Comparison of ENCODE assay signal across 30 cellular contexts in the genomic region with DNA sequence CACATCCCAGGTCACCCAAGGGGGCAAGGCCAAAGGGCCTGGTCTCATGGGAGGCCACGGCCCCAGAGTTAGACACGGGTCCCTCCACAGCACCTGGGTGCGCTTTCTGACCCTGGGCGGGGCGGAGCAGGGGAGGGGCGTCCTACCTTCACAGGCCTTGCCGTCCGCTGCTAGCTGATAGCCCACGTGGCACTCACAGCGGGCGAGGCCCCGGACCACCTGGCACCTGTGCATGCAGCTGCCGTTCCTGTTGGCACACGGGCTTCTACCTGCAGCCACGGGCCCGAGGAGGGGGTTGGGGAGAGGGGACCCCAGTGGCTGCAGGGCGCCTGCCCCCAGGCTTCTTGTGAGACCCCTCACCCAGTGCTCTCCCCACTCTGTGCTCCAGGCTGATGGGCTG. TPM values are rescaled to one million over a fixed set of nuclear protein-coding genes. Genes with fewer than 3 reads are reported as not detected.
DNase-seq lines count a peak whose midpoint lies in the region; FAIRE-seq and TF ChIP-seq lines count a peak whose summit lies in the region.
"Had no signal": no experiment of that assay in that cellular context is flagged by ENCODE, and none has a peak within 500 bp of the region (broad histone marks: within the 10 kb centered on the region; RNA-seq: fewer than 3 reads in every experiment).

No MANE protein-coding gene starts in this region.

- H2BK5ac ChIP-seq in H1 (ENCODE audit: low read depth, low read length) = no peak overlapping the region

- H3K79me1 ChIP-seq in H1 (ENCODE audit: low read depth, low read length) = no peaks in the 10 kb centered on the region

- H4K20me1 ChIP-seq in DOHH2 (ENCODE audit: control insufficient read depth, insufficient read depth, low read depth, low read length) = no peaks in the 10 kb centered on the region
- peaks cover 0 to 12% of the 10 kb centered on the region in 2 experiments for H4K20me1 ChIP-seq in H1 (replicated peaks in 1 of 2; ENCODE audit: control insufficient read depth in 1 of 2, insufficient read depth in 2 of 2, low read length in 2 of 2)

- H3K79me2 ChIP-seq in DOHH2 (ENCODE audit: control insufficient read depth, low read length) = no peaks in the 10 kb centered on the region
- H3K79me2 ChIP-seq in H1 (ENCODE audit: control insufficient read depth in 1 of 2, insufficient read depth in 2 of 2, low read length in 2 of 2) = no peaks in the 10 kb centered on the region

- H4K91ac ChIP-seq in H1 (replicated peaks; ENCODE audit: insufficient read length, low read length) = no peak overlapping the region

- 100% methylated on average over 10 of the region's 17 CpGs; no CpG with 5 or more reads in 1 of the 2 experiments for WGBS in H1 (ENCODE audit: extremely low coverage in 1 of 2, insufficient coverage in 1 of 2, insufficient read length in 1 of 2, insufficient replicate concordance in 2 of 2, low coverage in 1 of 2, low lambda C conversion rate in 2 of 2, missing lambda C conversion rate in 1 of 2), 2 experiments
- WGBS in spleen, 5 donors = 89 to 95% (median 93%) methylated on average over 6 to 17 of the region's 17 CpGs; no CpG with 5 or more reads in 1 of the 5 donors

- intact Hi-C loops in spleen (cut with DNase I; ENCODE audit: low total_unique reads) = no loop called here

- POLR2A ChIA-PET in H1 (lab: Charles Lee; ENCODE audit: partially characterized antibody) = no interaction called here

- DNase-seq in NCI-H2196 (lab: John Stamatoyannopoulos, UW; ENCODE audit: unreplicated experiment) = peak; percentile 24
- DNase-seq in NCI-H2196 treated with DMSO at 0.1 percent for 48 hours (lab: John Stamatoyannopoulos, UW; ENCODE audit: unreplicated experiment) = no peak
- DNase-seq in NCI-H345 (lab: John Stamatoyannopoulos, UW) = peak; percentile 84
- no peak for DNase-seq in H1 (ENCODE audit: low read depth in 1 of 2, low spot score in 2 of 2)
- DNase-seq in NCI-H526 (lab: John Stamatoyannopoulos, UW) = no peak
- no peak for DNase-seq in D341Med (ENCODE audit: low spot score)
- DNase-seq in spleen = no peak
- DNase-seq: 8988T; ACHN; BE2C; CD4-positive, CD25-positive, alpha-beta regulatory T cell; EL; GF-D8; IMR-90; NCI-H1048; NCI-H1417 treated with DMSO at 0.1 percent for 48 hours; NCI-H187; NCI-H2081 treated with DMSO at 0.1 percent for 48 hours; NCI-H446; NCI-H524 treated with DMSO at 0.1 percent for 48 hours; Right ventricle myocardium superior; T-cell had no signal

- TF ChIP-seq CTCF in DOHH2 (IDR thresholded peaks at IDR 0.05; ENCODE audit: low read depth, low read length, poor library complexity, severe bottlenecking) (no peak), H1 (IDR thresholded peaks at IDR 0.05; ENCODE audit: control extremely low read depth in 1 of 3, insufficient read depth in 1 of 3, low read depth in 1 of 3, low read length in 3 of 3) (no peak), spleen (IDR thresholded peaks at IDR 0.05 in 8 of 11, conservative IDR thresholded peaks at IDR 0.05 in 3 of 11) (no peak)

- peak overlapping the region; percentile 42 for H3K4me2 ChIP-seq in DOHH2 (ENCODE audit: low read length)
- H3K4me2 ChIP-seq in H1 (ENCODE audit: insufficient read depth in 1 of 2, low read depth in 2 of 2, low read length in 2 of 2) = no peak overlapping the region
- H3K4me2 ChIP-seq: GM23338, KMS-11 had no signal

- FAIRE-seq in H1 (lab: Jason Lieb, UNC) = no peak
- FAIRE-seq: GM12891, RCC 7860 had no signal

- no peak overlapping the region for H4K5ac ChIP-seq in H1 (ENCODE audit: insufficient read length, low read depth, low read length)

- H4K8ac ChIP-seq in H1 (ENCODE audit: extremely low read depth, insufficient read depth, low read length) = peak overlapping the region; percentile 68; the same call in 1 of the 2 replicates

- no peak overlapping the region for H3K23ac ChIP-seq in H1 (ENCODE audit: insufficient read length)

- no peak overlapping the region for H3K56ac ChIP-seq in H1 (replicated peaks; ENCODE audit: insufficient read length, low read depth, low read length)

- H2BK120ac ChIP-seq in H1 (replicated peaks; ENCODE audit: low read depth, low read length) = no peak overlapping the region

- TF ChIP-seq RAD21 in H1 (IDR thresholded peaks at IDR 0.05 in 1 of 2, conservative IDR thresholded peaks at IDR 0.05 in 1 of 2; ENCODE audit: low read depth in 2 of 2, low read length in 2 of 2) = no peak

- no peak overlapping the region for H3K4ac ChIP-seq in H1 (replicated peaks; ENCODE audit: insufficient read length, low read depth, low read length)

- TF ChIP-seq POLR2A in H1 (IDR thresholded peaks at IDR 0.05; ENCODE audit: control extremely low read depth in 1 of 2, low read depth in 2 of 2, low read length in 2 of 2) (no peak), spleen (IDR thresholded peaks at IDR 0.05) (no peak)

- H3K4me1 ChIP-seq in DOHH2 (ENCODE audit: control insufficient read depth, low read length) (peaks cover 23% of the 10 kb centered on the region), H1 (replicated peaks in 1 of 4; ENCODE audit: control insufficient read depth in 3 of 4, insufficient read depth in 4 of 4, low read length in 3 of 4) (no peaks in the 10 kb centered on the region), spleen (no peaks in the 10 kb centered on the region)
- H3K4me1 ChIP-seq: BE2C, HAP-1 had no signal

- no peaks in the 10 kb centered on the region for H3F3A ChIP-seq in DOHH2 (ENCODE audit: control insufficient read depth, insufficient read depth)

- no peak overlapping the region for H3K14ac ChIP-seq in H1 (ENCODE audit: insufficient read length)

- no peak overlapping the region for H2BK15ac ChIP-seq in H1 (ENCODE audit: low read length)

- H3K36me3 ChIP-seq in DOHH2 (ENCODE audit: control insufficient read depth, low read length) (no peaks in the 10 kb centered on the region), H1 (ENCODE audit: control insufficient read depth in 2 of 4, insufficient read depth in 4 of 4, low read length in 3 of 4) (no peaks in the 10 kb centered on the region), spleen (peaks cover 0 to 23% (median 0%) of the 10 kb centered on the region in 6 donors)
- H3K36me3 ChIP-seq: BE2C, HAP-1, SJSA1 had no signal

- H3K4me3 ChIP-seq in DOHH2 (ENCODE audit: low read length) (peak overlapping the region; percentile 30; the same call in 1 of the 2 replicates), H1 (ENCODE audit: extremely low read depth in 1 of 4, insufficient read depth in 2 of 4, low read depth in 3 of 4, low read length in 4 of 4) (no peak overlapping the region), spleen (no peak overlapping the region)
- H3K4me3 ChIP-seq: GM23338, HAP-1, SJSA1 had no signal

- no peak overlapping the region for H2BK12ac ChIP-seq in H1 (ENCODE audit: low read depth, low read length)

- H3K27me3 ChIP-seq in DOHH2 (ENCODE audit: control insufficient read depth, low read length) = no peaks in the 10 kb centered on the region
- H3K27me3 ChIP-seq in H1 (replicated peaks in 1 of 4; ENCODE audit: control insufficient read depth in 3 of 4, extremely low read depth in 1 of 4, insufficient read depth in 3 of 4, low read length in 3 of 4) = no peaks in the 10 kb centered on the region
- no peaks in the 10 kb centered on the region for H3K27me3 ChIP-seq in spleen (replicated peaks in 1 of 7)
- H3K27me3 ChIP-seq: BE2C, SJSA1 had no signal

- TF ChIP-seq EP300 in H1 (IDR thresholded peaks at IDR 0.05; ENCODE audit: borderline replicate concordance in 1 of 2, low read depth in 2 of 2, low read length in 2 of 2) = no peak

- no peaks in the 10 kb centered on the region for H3K23me2 ChIP-seq in H1 (ENCODE audit: low read depth, low read length)

- no peak overlapping the region for H2BK20ac ChIP-seq in H1 (ENCODE audit: low read length)

- H3K9me3 ChIP-seq in DOHH2 (ENCODE audit: control insufficient read depth, insufficient read depth, low read length) (peaks cover 7% of the 10 kb centered on the region; the same call in 1 of the 2 replicates), H1 (ENCODE audit: insufficient read depth in 2 of 2, low read depth in 1 of 2, low read length in 1 of 2) (peaks cover 0 to 7% of the 10 kb centered on the region in 2 experiments; a peak in 1 of 4 replicates), spleen (peaks cover 0 to 5% (median 0%) of the 10 kb centered on the region in 8 donors)
- H3K9me3 ChIP-seq: BE2C, HAP-1, SJSA1 had no signal

- H2AFZ ChIP-seq in H1 (ENCODE audit: low read length) = no peak overlapping the region
- H2AFZ ChIP-seq: GM23338 had no signal

- H3K9me2 ChIP-seq in DOHH2 (replicated peaks; ENCODE audit: control insufficient read depth, low read length) = no peaks in the 10 kb centered on the region

- H2AK5ac ChIP-seq in H1 (ENCODE audit: low read depth, low read length) = no peak overlapping the region

- peak overlapping the region; percentile 73 for H3K27ac ChIP-seq in DOHH2 (ENCODE audit: low read depth, low read length)
- H3K27ac ChIP-seq in H1 (ENCODE audit: low read depth, low read length) = no peak overlapping the region
- no peak overlapping the region for H3K27ac ChIP-seq in spleen
- H3K27ac ChIP-seq: KMS-11, SJSA1 had no signal

- CTCF ChIA-PET in H1 (lab: Charles Lee; ENCODE audit: partially characterized antibody) = interaction anchor here (0.6 to 1.7 kb wide), 5 partner anchors 12 to 107 kb away, joined by 3 to 6 read pairs (median 3); no protein-coding TSS in a partner anchor

- H3K18ac ChIP-seq in H1 (ENCODE audit: extremely low read depth, low read length) = no peak overlapping the region

- H3K9ac ChIP-seq in H1 (replicated peaks in 1 of 4; ENCODE audit: extremely low read depth in 1 of 4, low read depth in 3 of 4, low read length in 3 of 4) = no peak overlapping the region
- H3K9ac ChIP-seq: KMS-11 had no signal

TF ChIP-seq in H1, 55 proteins besides CTCF, POLR2A, EP300 and RAD21 (continues in another document):
- TF ChIP-seq EZH2 (IDR thresholded peaks at IDR 0.05; ENCODE audit: low read depth, low read length, severe bottlenecking) = no peak
- no peak for TF ChIP-seq SP1 (IDR thresholded peaks at IDR 0.05; ENCODE audit: low read depth, low read length)
- no peak for TF ChIP-seq BRCA1 (IDR thresholded peaks at IDR 0.05; ENCODE audit: low read depth, low read length)
- no peak for TF ChIP-seq SAP30 (IDR thresholded peaks at IDR 0.05; ENCODE audit: insufficient read depth, insufficient replicate concordance, low read length)
- no peak for TF ChIP-seq ASH2L (IDR thresholded peaks at IDR 0.05; ENCODE audit: low read length)
- TF ChIP-seq KDM4A (IDR thresholded peaks at IDR 0.05; ENCODE audit: low read depth, low read length, severe bottlenecking) = no peak

RNA-seq across cellular contexts. Expression of a gene that starts 59.9 kb away (rescaled TPM):
- total RNA-seq in H1 (2021; fragmentation: NEBNext Ultra II Directional; extraction: Animal tissue kit (Norgen Biotek cat#: 25700)) = 20.0 and 20.7 TPM in 2 replicates
- polyA plus RNA-seq in H1 (2011; rRNA removed) = 18.3 and 25.0 TPM in 2 replicates
- polyA plus RNA-seq in H1 (2011; cell fraction: cytosol; rRNA removed) = 20.5 TPM
- polyA plus RNA-seq in H1 (2011; cell fraction: nucleus; rRNA removed) = 55.6 TPM
- polyA plus RNA-seq in H1 (2012, experiment 1 of 2) = 11.4 to 18.1 TPM (median 16.6 TPM) in 4 replicates
- 15.7 TPM for polyA plus RNA-seq in H1 (2012, experiment 2 of 2)
- polyA plus RNA-seq in H1 (2013, experiment 1 of 2) = 8.9 TPM
- 7.8 TPM for polyA plus RNA-seq in H1 (2013, experiment 2 of 2)
- polyA minus RNA-seq in H1 (2011; rRNA and poly(A)+ RNA removed) = 32.5 and 33.4 TPM in 2 replicates
- polyA minus RNA-seq in H1 (2011; cell fraction: cytosol; rRNA and poly(A)+ RNA removed) = 10.1 TPM
- polyA minus RNA-seq in H1 (2011; cell fraction: nucleus; rRNA and poly(A)+ RNA removed) = 24.2 TPM
- total RNA-seq in spleen = 1 to 10 TPM in 4 of 7 donors, under 1 TPM in 3; 0.23 to 1.6 (median 1.1) TPM
- 1 to 10 TPM in 1 of 3 donors, under 1 TPM in 2; 0.29 to 1.5 (median 0.43) TPM for polyA plus RNA-seq in spleen
- total RNA-seq: CD4-positive, CD25-positive, alpha-beta regulatory T cell; T-helper 2 cell treated with Interferon-gamma antibody and Interleukin-4, amounts not matched to agents 100 ng/mL and 5 ng/mL, for 36 hours had no signal
- polyA plus RNA-seq: CD4-positive, CD25-positive, alpha-beta regulatory T cell had no signal

Comparison
In these comparisons a context has a peak if more than half of its experiments do, and no peak if none do; other contexts are left out.
1. DNase-seq: peak in NCI-H2196 (single experiment) and NCI-H345 (single experiment); none in NCI-H2196 treated with DMSO at 0.1 percent for 48 hours (single experiment), H1 (0 of 2), NCI-H526 (0 of 2), D341Med (single experiment) and spleen (single experiment).